ENCODE assay signal across 16 cellular contexts in the genomic region with DNA sequence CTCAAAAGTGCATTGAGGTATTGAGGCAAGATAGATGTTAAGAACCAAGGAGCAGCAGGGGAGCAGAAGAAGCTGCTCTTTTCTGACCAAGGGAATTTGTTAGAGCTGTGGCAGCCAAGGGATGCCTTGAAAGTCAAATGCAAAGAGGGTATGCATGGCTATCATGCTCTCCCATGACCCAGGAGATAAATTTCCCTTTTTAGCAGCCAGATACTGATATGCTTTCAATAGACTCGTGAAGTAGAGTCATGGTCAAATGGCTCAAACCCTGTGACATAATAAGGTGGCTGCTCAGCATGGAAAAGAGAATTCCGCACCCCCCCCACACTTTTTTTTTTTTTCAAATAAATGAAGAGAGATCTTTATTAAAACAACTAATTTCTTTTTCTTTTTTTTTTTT.
A peak's percentile ranks its signal among the peaks of the same experiment; 100 is the strongest.
DNase-seq lines count a peak whose midpoint lies in the region; ATAC-seq and TF ChIP-seq lines count a peak whose summit lies in the region.
"Had no signal": no experiment of that assay in that cellular context is flagged by ENCODE, and none has a peak within 500 bp of the region (broad histone marks: within the 10 kb centered on the region; RNA-seq: fewer than 3 reads in every experiment).

No MANE protein-coding gene starts in this region.

- peaks cover 15% of the 10 kb centered on the region for H3K4me1 Mint-ChIP-seq in mesothelial cell of epicardium
- H3K4me1 Mint-ChIP-seq: CD4-positive, alpha-beta memory T cell; IgD-negative memory B cell had no signal

- POLR2A ChIA-PET in SK-N-SH (lab: Yijun Ruan, JAX): no interaction called here
- POLR2A ChIA-PET in GM10248 (lab: Yijun Ruan, JAX): no interaction called here

- no peak for DNase-seq in SK-N-SH
- no peak for DNase-seq in Right ventricle myocardium superior
- DNase-seq in left ventricle myocardium superior: no peak
- DNase-seq in mesothelial cell of epicardium (ENCODE audit: low spot score in 2 of 2, unreplicated experiment in 2 of 2): no peak
- no peak for DNase-seq in epidermal melanocyte (ENCODE audit: insufficient read length, low spot score)
- DNase-seq in GM13976 (ENCODE audit: low spot score): no peak
- no peak for DNase-seq in GM10248 (ENCODE audit: extremely low spot score)
- DNase-seq: BE2C; CD4-positive, alpha-beta memory T cell; DMS79 treated with DMSO at 0.1 percent for 48 hours; EL had no signal

- H3K4me2 ChIP-seq in SK-N-SH: no peak overlapping the region
- H3K4me2 ChIP-seq: A549 had no signal

- H3K27me3 ChIP-seq in SK-N-SH (ENCODE audit: insufficient read depth): no peaks in the 10 kb centered on the region
- H3K27me3 ChIP-seq: BE2C had no signal

- H3K36me3 Mint-ChIP-seq in mesothelial cell of epicardium: no peaks in the 10 kb centered on the region
- H3K36me3 Mint-ChIP-seq: CD4-positive, alpha-beta memory T cell; IgD-negative memory B cell had no signal

- no peaks in the 10 kb centered on the region; a peak in 1 of 4 replicates for H3K4me1 ChIP-seq in SK-N-SH (ENCODE audit: control insufficient read depth in 1 of 2, insufficient read depth in 2 of 2, low read depth in 1 of 2, low read length in 1 of 2)
- H3K4me1 ChIP-seq: A549, BE2C had no signal

- in situ Hi-C loops in GM13976 (cut with MboI; ENCODE audit: low sequenced_read_pairs, unreplicated experiment): no loop called here

- TF ChIP-seq RAD21 in SK-N-SH (IDR thresholded peaks at IDR 0.05; ENCODE audit: low read length): no peak

- ATAC-seq in Right ventricle myocardium superior (ENCODE audit: poor library complexity) (peak; percentile 86), left ventricle myocardium superior (peak; percentile 93), HG03139 (IDR thresholded peaks at IDR 0.05; ENCODE audit: unreplicated experiment) (no peak)
- ATAC-seq: A549, HCT116 had no signal

- no peaks in the 10 kb centered on the region for H3K27me3 Mint-ChIP-seq in mesothelial cell of epicardium (ENCODE audit: low read depth)

- no peak overlapping the region for H3K9ac ChIP-seq in SK-N-SH

- H4K20me1 ChIP-seq in SK-N-SH (ENCODE audit: insufficient read depth): no peaks in the 10 kb centered on the region

- H3K4me3 Mint-ChIP-seq in mesothelial cell of epicardium: no peak overlapping the region
- H3K4me3 Mint-ChIP-seq: CD4-positive, alpha-beta memory T cell; IgD-negative memory B cell had no signal

- H3K79me2 ChIP-seq in SK-N-SH (ENCODE audit: insufficient read depth): no peaks in the 10 kb centered on the region

- CTCF ChIA-PET in SK-N-SH (lab: Yijun Ruan, JAX) (interaction anchor here (1.3 kb wide), 1 partner anchor 13 kb away, joined by 5 read pairs; no protein-coding TSS in a partner anchor), GM10248 (lab: Yijun Ruan, JAX) (interaction anchor here (5.9 kb wide), 1 partner anchor 13 kb away, joined by 30 read pairs; no protein-coding TSS in a partner anchor)

- H3K27ac Mint-ChIP-seq in mesothelial cell of epicardium: peak overlapping the region; percentile 11
- H3K27ac Mint-ChIP-seq: CD4-positive, alpha-beta memory T cell; IgD-negative memory B cell had no signal

- peak overlapping the region in 1 of 2 experiments; percentile 25; a peak in 1 of 4 replicates for H3K27ac ChIP-seq in SK-N-SH (ENCODE audit: low read depth in 2 of 2, low read length in 1 of 2)
- H3K27ac ChIP-seq: A549, C4-2B had no signal

- no peaks in the 10 kb centered on the region for H3K36me3 ChIP-seq in SK-N-SH (replicated peaks in 1 of 2; ENCODE audit: control insufficient read depth in 1 of 2, insufficient read depth in 2 of 2, low read length in 1 of 2)
- H3K36me3 ChIP-seq: BE2C had no signal

- intact Hi-C loops in Right ventricle myocardium superior (cut with DNase I) (loop anchor here (10.0 kb wide), 1 partner anchor 101 kb away; no protein-coding TSS in a partner anchor), left ventricle myocardium superior (cut with micrococcal nuclease) (loop anchor here (5.0 kb wide), 1 partner anchor 39 kb away; no protein-coding TSS in a partner anchor)

- peaks cover 6% of the 10 kb centered on the region for H3F3A ChIP-seq in SK-N-SH (replicated peaks; ENCODE audit: insufficient read depth)

- TF ChIP-seq EP300 in SK-N-SH (IDR thresholded peaks at IDR 0.05; ENCODE audit: borderline replicate concordance in 1 of 2, low read depth in 1 of 2, low read length in 1 of 2): no peak

- WGBS in SK-N-SH (ENCODE audit: low lambda C conversion rate): 87% methylated on average over 2 of the region's 2 CpGs

- H3K9me3 ChIP-seq in SK-N-SH: no peaks in the 10 kb centered on the region
- H3K9me3 ChIP-seq: A549, BE2C had no signal

- H3K9me2 ChIP-seq in SK-N-SH: no peaks in the 10 kb centered on the region

- H2AFZ ChIP-seq in SK-N-SH (ENCODE audit: low read depth): peak overlapping the region; percentile 54; the same call in 1 of the 2 replicates

- no peak overlapping the region for H3K4me3 ChIP-seq in SK-N-SH (ENCODE audit: low read depth in 2 of 2, low read length in 1 of 2)
- H3K4me3 ChIP-seq: A549 had no signal

- TF ChIP-seq CTCF in SK-N-SH (IDR thresholded peaks at IDR 0.05) (no peak), mesothelial cell of epicardium (IDR thresholded peaks at IDR 0.05; ENCODE audit: unreplicated experiment) (no peak), GM13976 (IDR thresholded peaks at IDR 0.05; ENCODE audit: borderline replicate concordance, control extremely low read depth, extremely low read depth, insufficient read depth, missing control alignments) (no peak), GM10248 (IDR thresholded peaks at IDR 0.05; ENCODE audit: control extremely low read depth, extremely low read depth, low read depth, missing control alignments) (no peak)

- H3K9me3 Mint-ChIP-seq in mesothelial cell of epicardium: peaks cover 8% of the 10 kb centered on the region
- H3K9me3 Mint-ChIP-seq: IgD-negative memory B cell had no signal

TF ChIP-seq in SK-N-SH, 30 proteins besides CTCF, POLR2A, EP300 and RAD21:
- TF ChIP-seq MXI1 (IDR thresholded peaks at IDR 0.05; ENCODE audit: low read depth, low read length): no peak
- no peak for TF ChIP-seq JUND (IDR thresholded peaks at IDR 0.05)
- TF ChIP-seq, protein P1, sequence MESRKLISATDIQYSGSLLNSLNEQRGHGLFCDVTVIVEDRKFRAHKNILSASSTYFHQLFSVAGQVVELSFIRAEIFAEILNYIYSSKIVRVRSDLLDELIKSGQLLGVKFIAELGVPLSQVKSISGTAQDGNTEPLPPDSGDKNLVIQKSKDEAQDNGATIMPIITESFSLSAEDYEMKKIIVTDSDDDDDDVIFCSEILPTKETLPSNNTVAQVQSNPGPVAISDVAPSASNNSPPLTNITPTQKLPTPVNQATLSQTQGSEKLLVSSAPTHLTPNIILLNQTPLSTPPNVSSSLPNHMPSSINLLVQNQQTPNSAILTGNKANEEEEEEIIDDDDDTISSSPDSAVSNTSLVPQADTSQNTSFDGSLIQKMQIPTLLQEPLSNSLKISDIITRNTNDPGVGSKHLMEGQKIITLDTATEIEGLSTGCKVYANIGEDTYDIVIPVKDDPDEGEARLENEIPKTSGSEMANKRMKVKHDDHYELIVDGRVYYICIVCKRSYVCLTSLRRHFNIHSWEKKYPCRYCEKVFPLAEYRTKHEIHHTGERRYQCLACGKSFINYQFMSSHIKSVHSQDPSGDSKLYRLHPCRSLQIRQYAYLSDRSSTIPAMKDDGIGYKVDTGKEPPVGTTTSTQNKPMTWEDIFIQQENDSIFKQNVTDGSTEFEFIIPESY (IDR thresholded peaks at IDR 0.05; ENCODE audit: borderline replicate concordance, low read depth): no peak
- no peak for TF ChIP-seq FOXJ3 (CRISPR knock-in tag; IDR thresholded peaks at IDR 0.05)
- TF ChIP-seq, protein P2, sequence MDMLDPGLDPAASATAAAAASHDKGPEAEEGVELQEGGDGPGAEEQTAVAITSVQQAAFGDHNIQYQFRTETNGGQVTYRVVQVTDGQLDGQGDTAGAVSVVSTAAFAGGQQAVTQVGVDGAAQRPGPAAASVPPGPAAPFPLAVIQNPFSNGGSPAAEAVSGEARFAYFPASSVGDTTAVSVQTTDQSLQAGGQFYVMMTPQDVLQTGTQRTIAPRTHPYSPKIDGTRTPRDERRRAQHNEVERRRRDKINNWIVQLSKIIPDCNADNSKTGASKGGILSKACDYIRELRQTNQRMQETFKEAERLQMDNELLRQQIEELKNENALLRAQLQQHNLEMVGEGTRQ (IDR thresholded peaks at IDR 0.05; ENCODE audit: borderline replicate concordance, low read depth, low read length): no peak
- TF ChIP-seq RCOR1 (IDR thresholded peaks at IDR 0.05; ENCODE audit: low read length): no peak
- no peak for TF ChIP-seq NRF1 (IDR thresholded peaks at IDR 0.05; ENCODE audit: low read depth, low read length)
- TF ChIP-seq ELF1 (IDR thresholded peaks at IDR 0.05): no peak
- no peak for TF ChIP-seq TCF12 (IDR thresholded peaks at IDR 0.05)
- TF ChIP-seq EZH2phosphoT487 (IDR thresholded peaks at IDR 0.05; ENCODE audit: borderline replicate concordance, low read depth): no peak
- no peak for TF ChIP-seq YY1 (IDR thresholded peaks at IDR 0.05; ENCODE audit: low read depth)
- no peak for TF ChIP-seq SMC3 (IDR thresholded peaks at IDR 0.05; ENCODE audit: low read depth, low read length)
- TF ChIP-seq FOSL2 (IDR thresholded peaks at IDR 0.05; ENCODE audit: borderline replicate concordance, low read depth): no peak
- TF ChIP-seq, protein P3, sequence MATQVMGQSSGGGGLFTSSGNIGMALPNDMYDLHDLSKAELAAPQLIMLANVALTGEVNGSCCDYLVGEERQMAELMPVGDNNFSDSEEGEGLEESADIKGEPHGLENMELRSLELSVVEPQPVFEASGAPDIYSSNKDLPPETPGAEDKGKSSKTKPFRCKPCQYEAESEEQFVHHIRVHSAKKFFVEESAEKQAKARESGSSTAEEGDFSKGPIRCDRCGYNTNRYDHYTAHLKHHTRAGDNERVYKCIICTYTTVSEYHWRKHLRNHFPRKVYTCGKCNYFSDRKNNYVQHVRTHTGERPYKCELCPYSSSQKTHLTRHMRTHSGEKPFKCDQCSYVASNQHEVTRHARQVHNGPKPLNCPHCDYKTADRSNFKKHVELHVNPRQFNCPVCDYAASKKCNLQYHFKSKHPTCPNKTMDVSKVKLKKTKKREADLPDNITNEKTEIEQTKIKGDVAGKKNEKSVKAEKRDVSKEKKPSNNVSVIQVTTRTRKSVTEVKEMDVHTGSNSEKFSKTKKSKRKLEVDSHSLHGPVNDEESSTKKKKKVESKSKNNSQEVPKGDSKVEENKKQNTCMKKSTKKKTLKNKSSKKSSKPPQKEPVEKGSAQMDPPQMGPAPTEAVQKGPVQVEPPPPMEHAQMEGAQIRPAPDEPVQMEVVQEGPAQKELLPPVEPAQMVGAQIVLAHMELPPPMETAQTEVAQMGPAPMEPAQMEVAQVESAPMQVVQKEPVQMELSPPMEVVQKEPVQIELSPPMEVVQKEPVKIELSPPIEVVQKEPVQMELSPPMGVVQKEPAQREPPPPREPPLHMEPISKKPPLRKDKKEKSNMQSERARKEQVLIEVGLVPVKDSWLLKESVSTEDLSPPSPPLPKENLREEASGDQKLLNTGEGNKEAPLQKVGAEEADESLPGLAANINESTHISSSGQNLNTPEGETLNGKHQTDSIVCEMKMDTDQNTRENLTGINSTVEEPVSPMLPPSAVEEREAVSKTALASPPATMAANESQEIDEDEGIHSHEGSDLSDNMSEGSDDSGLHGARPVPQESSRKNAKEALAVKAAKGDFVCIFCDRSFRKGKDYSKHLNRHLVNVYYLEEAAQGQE (IDR thresholded peaks at IDR 0.05; ENCODE audit: low read depth, low read length): no peak
